14 cellular contexts compared by ENCODE assay signal in genomic region chr9:127923771-127924170, GRCh38. TPM values are rescaled to one million over a fixed set of nuclear protein-coding genes. Genes with fewer than 3 reads are reported as not detected.
A peak's percentile ranks its signal among the peaks of the same experiment; 100 is the strongest.
DNase-seq lines count a peak whose midpoint lies in the region; ATAC-seq, FAIRE-seq and TF ChIP-seq lines count a peak whose summit lies in the region.
"Had no signal": no experiment of that assay in that cellular context is flagged by ENCODE, and none has a peak within 500 bp of the region (broad histone marks: within the 10 kb centered on the region; RNA-seq: fewer than 3 reads in every experiment).

No MANE protein-coding gene starts in this region.

- H3K27me3 Mint-ChIP-seq in astrocyte (ENCODE audit: low read depth, unreplicated experiment): peaks cover 21% of the 10 kb centered on the region

- no peak overlapping the region for H3K4ac ChIP-seq in neuronal stem cell (ENCODE audit: low read length)

- TF ChIP-seq CTCF in astrocyte (IDR thresholded peaks at IDR 0.05; ENCODE audit: insufficient read depth, low read depth, low read length): no peak

- H3K27ac ChIP-seq in astrocyte (ENCODE audit: low read depth, low read length) (peak overlapping the region; percentile 73), neuronal stem cell (replicated peaks; ENCODE audit: low read length) (no peak overlapping the region)
- H3K27ac ChIP-seq: BLaER1 treated with 17β-estradiol and CSF1 and Interleukin-3, amounts not matched to agents 10 nM and 100 nM; dorsolateral prefrontal cortex had no signal

- H4K20me1 ChIP-seq in astrocyte (ENCODE audit: insufficient read depth, low read length): peaks cover 5% of the 10 kb centered on the region

- no peak overlapping the region for H2BK15ac ChIP-seq in neuronal stem cell (ENCODE audit: low read length)

- DNase-seq in ACHN (peak; percentile 65), HK-2 (ENCODE audit: unreplicated experiment) (peak; percentile 73), astrocyte (ENCODE audit: low read depth) (peak; percentile 94), hepatic stellate cell (ENCODE audit: low spot score) (peak; percentile 96), GM12891 (ENCODE audit: insufficient read length, low spot score) (no peak), neuronal stem cell (ENCODE audit: low spot score) (no peak)
- DNase-seq: activated CD8-positive, alpha-beta memory T cell treated with anti-CD3 and anti-CD28 coated beads for 24 hours; dorsolateral prefrontal cortex; MM.1S; stimulated activated CD4-positive, alpha-beta T cell treated with anti-CD3 and anti-CD28 coated beads, Interleukin-2, amount 100 ng/mL, for 24 hours had no signal

- H3K9ac ChIP-seq in astrocyte (ENCODE audit: low read length): peak overlapping the region; percentile 60
- H3K9ac ChIP-seq in neuronal stem cell (ENCODE audit: low read depth, low read length, poor library complexity): no peak overlapping the region
- H3K9ac ChIP-seq: BLaER1 treated with 17β-estradiol and CSF1 and Interleukin-3, amounts not matched to agents 10 nM and 100 nM had no signal

- H3K9me3 Mint-ChIP-seq in astrocyte (ENCODE audit: unreplicated experiment): no peaks in the 10 kb centered on the region
- H3K9me3 Mint-ChIP-seq: activated naive CD4-positive, alpha-beta T cell treated with anti-CD3 and anti-CD28 coated beads, Interleukin-2, amount 50 U/mL, for 24 hours had no signal

- H3K27me3 ChIP-seq in astrocyte (ENCODE audit: insufficient read depth, low read length) (no peaks in the 10 kb centered on the region), neuronal stem cell (ENCODE audit: control insufficient read depth in 3 of 3, insufficient read depth in 3 of 3, low read depth in 1 of 3, low read length in 3 of 3) (peaks cover 2 to 65% (median 32%) of the 10 kb centered on the region in 3 experiments)

- H2BK5ac ChIP-seq in neuronal stem cell (ENCODE audit: low read length): no peak overlapping the region

- H3K4me2 ChIP-seq in astrocyte (ENCODE audit: low read length): peak overlapping the region; percentile 59
- H3K4me2 ChIP-seq in neuronal stem cell (ENCODE audit: insufficient read depth, low read length, poor library complexity, severe bottlenecking): no peak overlapping the region

- no peak overlapping the region for H3K4me3 ChIP-seq in astrocyte (ENCODE audit: insufficient read depth, low read depth, low read length)
- no peak overlapping the region for H3K4me3 ChIP-seq in neuronal stem cell (ENCODE audit: low read length in 2 of 2)
- H3K4me3 ChIP-seq: BLaER1 treated with 17β-estradiol and CSF1 and Interleukin-3, amounts not matched to agents 10 nM and 100 nM; dorsolateral prefrontal cortex had no signal

- peak overlapping the region; percentile 53 for H3K27ac Mint-ChIP-seq in astrocyte (ENCODE audit: unreplicated experiment)
- H3K27ac Mint-ChIP-seq: activated naive CD4-positive, alpha-beta T cell treated with anti-CD3 and anti-CD28 coated beads, Interleukin-2, amount 50 U/mL, for 24 hours had no signal

- H3K36me3 ChIP-seq in astrocyte (ENCODE audit: insufficient read depth, low read length): no peaks in the 10 kb centered on the region
- H3K36me3 ChIP-seq in neuronal stem cell (replicated peaks in 1 of 2; ENCODE audit: control insufficient read depth in 2 of 2, insufficient read depth in 2 of 2, low read length in 2 of 2): no peaks in the 10 kb centered on the region
- H3K36me3 ChIP-seq: BLaER1 treated with 17β-estradiol and CSF1 and Interleukin-3, amounts not matched to agents 10 nM and 100 nM had no signal

- H3K36me3 Mint-ChIP-seq in astrocyte (ENCODE audit: low read depth, unreplicated experiment): peaks cover 1% of the 10 kb centered on the region
- H3K36me3 Mint-ChIP-seq: activated naive CD4-positive, alpha-beta T cell treated with anti-CD3 and anti-CD28 coated beads, Interleukin-2, amount 50 U/mL, for 24 hours had no signal

- H2AFZ ChIP-seq in astrocyte (ENCODE audit: low read depth, low read length): peak overlapping the region; percentile 43
- no peak overlapping the region for H2AFZ ChIP-seq in neuronal stem cell (ENCODE audit: low read length)

- in situ Hi-C loops in ACHN (cut with HindIII; ENCODE audit: low pct_ligation_motif_present, low pct_unique_long_range_greater_than_20kb, low sequenced_read_pairs): no loop called here

- no peaks in the 10 kb centered on the region for H3K79me2 ChIP-seq in astrocyte (ENCODE audit: insufficient read depth, low read length)

- no peak overlapping the region for H2AK5ac ChIP-seq in neuronal stem cell (ENCODE audit: low read depth, low read length)

- no peaks in the 10 kb centered on the region for H3K79me1 ChIP-seq in neuronal stem cell (ENCODE audit: low read depth, low read length)

- FAIRE-seq in astrocyte (lab: Jason Lieb, UNC) (no peak), GM12891 (lab: Jason Lieb, UNC) (no peak)

- no peak overlapping the region for H3K14ac ChIP-seq in neuronal stem cell (ENCODE audit: low read length)

- no CpG with 5 or more reads among the region's 8 CpGs for WGBS in neuronal stem cell (ENCODE audit: extremely low coverage in 2 of 2, insufficient read length in 2 of 2, insufficient replicate concordance in 1 of 2), 2 donors

- ATAC-seq in HG03354 (IDR thresholded peaks at IDR 0.05; ENCODE audit: poor library complexity, severe bottlenecking, unreplicated experiment) (no peak), HG03378 (IDR thresholded peaks at IDR 0.05; ENCODE audit: unreplicated experiment) (no peak)

- H2BK120ac ChIP-seq in neuronal stem cell (ENCODE audit: low read depth, low read length): no peak overlapping the region

- H3K4me3 Mint-ChIP-seq in astrocyte (ENCODE audit: unreplicated experiment): no peak overlapping the region
- H3K4me3 Mint-ChIP-seq: activated naive CD4-positive, alpha-beta T cell treated with anti-CD3 and anti-CD28 coated beads, Interleukin-2, amount 50 U/mL, for 24 hours had no signal

- no peak overlapping the region for H3K18ac ChIP-seq in neuronal stem cell (ENCODE audit: low read length)

- peaks cover 13% of the 10 kb centered on the region for H3K4me1 Mint-ChIP-seq in astrocyte (ENCODE audit: low read depth, unreplicated experiment)

- H3K9me3 ChIP-seq in astrocyte (ENCODE audit: insufficient read depth, low read depth, low read length) (no peaks in the 10 kb centered on the region), neuronal stem cell (replicated peaks in 1 of 2; ENCODE audit: control insufficient read depth in 2 of 2, insufficient read depth in 1 of 2, low read depth in 1 of 2, low read length in 2 of 2) (no peaks in the 10 kb centered on the region)
- H3K9me3 ChIP-seq: BLaER1 treated with 17β-estradiol and CSF1 and Interleukin-3, amounts not matched to agents 10 nM and 100 nM had no signal

- H4K91ac ChIP-seq in neuronal stem cell (ENCODE audit: low read depth, low read length, poor library complexity): no peak overlapping the region

- H3K4me1 ChIP-seq in astrocyte (ENCODE audit: insufficient read depth, low read length) (peaks cover 39% of the 10 kb centered on the region), neuronal stem cell (ENCODE audit: control insufficient read depth in 2 of 2, insufficient read depth in 1 of 2, low read depth in 1 of 2, low read length in 2 of 2) (peaks cover 0 to 12% of the 10 kb centered on the region in 2 donors)

- no peak overlapping the region for H3K23ac ChIP-seq in neuronal stem cell (ENCODE audit: low read depth, low read length, poor library complexity)

- no peak for TF ChIP-seq POLR2A in GM12891 (IDR thresholded peaks at IDR 0.05; ENCODE audit: low read depth, low read length)

- H2BK12ac ChIP-seq in neuronal stem cell (ENCODE audit: low read length): no peak overlapping the region

- H4K8ac ChIP-seq in neuronal stem cell (ENCODE audit: low read depth, low read length): no peak overlapping the region

TF ChIP-seq in GM12891, 5 proteins besides CTCF, POLR2A, EP300 and RAD21:
- TF ChIP-seq SPI1 (IDR thresholded peaks at IDR 0.05; ENCODE audit: low read depth, low read length) (no peak), POU2F2 (IDR thresholded peaks at IDR 0.05; ENCODE audit: low read depth, low read length) (no peak), PAX5 (IDR thresholded peaks at IDR 0.05; ENCODE audit: insufficient read depth, low read length, severe bottlenecking) (no peak), TAF1 (IDR thresholded peaks at IDR 0.05; ENCODE audit: low read depth, low read length) (no peak), POLR2AphosphoS5 (IDR thresholded peaks at IDR 0.05; ENCODE audit: low read depth, low read length) (no peak)
TF ChIP-seq in GM12891: peak in this region for 0.

RNA-seq across cellular contexts. Expression of gene PIP5KL1, which starts 6.8 kb away (rescaled TPM):
- total RNA-seq in astrocyte: 4.6 and 4.9 TPM in 2 replicates
- polyA plus RNA-seq in GM12891 (2012; ENCODE audit: low read depth, missing spikeins): 0.42 TPM
- polyA plus RNA-seq in neuronal stem cell (2013, experiment 1 of 2): 2.4 TPM
- polyA plus RNA-seq in neuronal stem cell (2013, experiment 2 of 2): 2.5 TPM

RNA-seq across cellular contexts. Expression of gene ST6GALNAC4, which starts 6.9 kb away (rescaled TPM):
- 14.5 and 21.7 TPM in 2 replicates for total RNA-seq in astrocyte
- polyA plus RNA-seq in GM12891 (2012; ENCODE audit: low read depth, missing spikeins): 27.0 TPM
- polyA plus RNA-seq in neuronal stem cell (2013, experiment 1 of 2): 11.3 TPM
- polyA plus RNA-seq in neuronal stem cell (2013, experiment 2 of 2): 12.7 TPM

RNA-seq across cellular contexts. Expression of gene DPM2, which starts 13.9 kb away (rescaled TPM):
- total RNA-seq in astrocyte: 32.7 and 34.3 TPM in 2 replicates
- 28.2 TPM for polyA plus RNA-seq in GM12891 (2012; ENCODE audit: low read depth, missing spikeins)
- 27.5 TPM for polyA plus RNA-seq in neuronal stem cell (2013, experiment 1 of 2)
- polyA plus RNA-seq in neuronal stem cell (2013, experiment 2 of 2): 25.3 TPM

RNA-seq across cellular contexts. Expression of gene ST6GALNAC6, which starts 24.4 kb away (rescaled TPM):
- total RNA-seq in astrocyte: 30.4 and 37.5 TPM in 2 replicates
- polyA plus RNA-seq in GM12891 (2012; ENCODE audit: low read depth, missing spikeins): 23.2 TPM
- 31.0 TPM for polyA plus RNA-seq in neuronal stem cell (2013, experiment 1 of 2)
- 30.5 TPM for polyA plus RNA-seq in neuronal stem cell (2013, experiment 2 of 2)

RNA-seq across cellular contexts. Expression of gene AK1, which starts 46.3 kb away (rescaled TPM):
- 78.0 and 79.5 TPM in 2 replicates for total RNA-seq in astrocyte
- 7.0 TPM for polyA plus RNA-seq in GM12891 (2012; ENCODE audit: low read depth, missing spikeins)
- polyA plus RNA-seq in neuronal stem cell (2013, experiment 1 of 2): 36.1 TPM
- polyA plus RNA-seq in neuronal stem cell (2013, experiment 2 of 2): 36.6 TPM

Comparison
In these comparisons a context has a peak if more than half of its experiments do, and no peak if none do; other contexts are left out.
1. DNase-seq: peak in ACHN (single experiment), HK-2 (single experiment), astrocyte (single experiment) and hepatic stellate cell (single experiment); none in GM12891 (single experiment) and neuronal stem cell (single experiment).